In the genomic region with DNA sequence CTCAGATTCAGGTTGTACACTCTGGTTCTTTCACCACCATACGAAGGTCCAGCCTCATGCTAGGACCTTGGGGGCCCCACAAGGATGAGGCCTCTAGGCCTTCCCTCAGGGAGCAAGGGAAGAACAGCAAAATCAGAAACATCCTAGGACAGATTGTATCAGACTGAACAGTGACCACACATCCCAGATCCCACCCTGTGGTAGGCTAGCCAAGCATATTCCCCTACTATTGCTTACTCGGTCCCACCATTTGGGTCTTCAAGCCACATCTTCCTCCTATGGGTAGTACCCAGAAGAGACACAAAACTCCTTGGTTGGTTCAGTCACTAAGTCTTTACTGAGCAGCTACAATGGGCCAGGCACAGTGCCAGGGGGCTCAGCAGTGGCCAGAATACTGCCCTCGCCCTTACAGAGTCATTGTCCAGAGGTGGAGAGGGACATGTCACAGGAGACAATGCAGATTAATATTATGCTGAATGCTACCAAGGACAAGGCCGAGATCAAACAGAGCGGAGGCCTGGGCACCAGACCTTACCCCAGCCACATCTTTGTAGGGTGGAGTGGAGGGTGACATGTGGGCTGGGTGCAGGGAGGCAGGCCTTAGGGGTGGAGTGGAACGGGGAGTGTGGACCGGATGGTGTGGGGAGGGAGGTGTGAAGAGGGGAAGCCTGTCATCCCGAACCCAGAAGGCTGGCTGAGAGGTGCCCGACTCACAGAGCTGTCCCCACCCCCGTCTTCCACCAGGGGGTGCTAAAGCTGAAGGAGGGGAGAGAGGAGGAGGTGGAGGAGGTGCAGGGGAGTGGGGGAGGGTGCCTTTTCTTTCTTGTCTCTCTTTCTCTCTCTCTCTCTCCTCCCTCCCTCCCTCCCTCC, we compare ENCODE assay signal across 1 cellular context.
TF ChIP-seq lines count a peak whose summit lies in the region.

No MANE protein-coding gene starts in this region.

TF ChIP-seq in K562, 482 proteins besides CTCF, POLR2A, EP300 and RAD21 (continued from another document):
- TF ChIP-seq CHD7 (IDR thresholded peaks at IDR 0.05; ENCODE audit: low read depth, low read length) (no peak), MTA1 (IDR thresholded peaks at IDR 0.05; ENCODE audit: borderline replicate concordance) (peak; percentile 27; the same call in 1 of the 2 replicates), HMG20A (CRISPR knock-in tag; conservative IDR thresholded peaks at IDR 0.05) (no peak), NEUROD1 (IDR thresholded peaks at IDR 0.05; ENCODE audit: borderline replicate concordance, low read depth, low read length, partially characterized antibody) (peak; percentile 60)
